ENCODE assay signal across 8 cellular contexts in the genomic region with DNA sequence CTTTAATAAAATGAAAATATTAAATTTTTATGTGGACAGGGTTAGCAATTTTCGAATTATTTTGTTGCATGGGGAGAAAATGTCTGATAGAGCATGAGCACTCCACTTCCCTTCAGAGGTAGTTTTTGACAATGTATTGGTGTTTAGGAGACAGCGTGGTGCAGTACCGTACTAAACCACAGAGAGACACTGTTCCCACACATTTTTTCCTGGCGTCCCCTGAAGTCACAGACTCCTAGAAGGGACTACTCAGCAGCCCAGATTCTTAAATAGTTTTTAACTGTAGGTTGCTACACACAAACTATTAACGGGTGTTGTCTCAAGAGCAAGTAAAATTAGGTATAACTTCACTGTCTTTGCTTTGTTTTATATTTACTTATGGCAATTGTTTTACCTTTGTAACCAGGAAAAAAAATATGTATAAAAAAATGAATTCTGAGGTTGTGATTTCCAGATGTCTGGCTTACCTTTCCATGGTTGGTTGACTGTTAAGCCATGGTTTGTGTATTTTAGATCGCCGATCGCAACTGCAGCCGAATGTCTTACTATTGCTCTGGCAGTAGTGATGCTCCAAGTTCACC.
DNase-seq lines count a peak whose midpoint lies in the region; ATAC-seq and TF ChIP-seq lines count a peak whose summit lies in the region.

No MANE protein-coding gene starts in this region.

- no peak overlapping the region for H3K4me3 Mint-ChIP-seq in WTC11

- no peaks in the 10 kb centered on the region for H3K9me3 Mint-ChIP-seq in WTC11

- H3K36me3 Mint-ChIP-seq in WTC11: no peaks in the 10 kb centered on the region

- DNase-seq in AG08395 (ENCODE audit: low spot score) (peak; percentile 58), NCI-H2107 (lab: John Stamatoyannopoulos, UW) (peak; percentile 2), WTC11 (ENCODE audit: low spot score) (peak; percentile 62), fibroblast of villous mesenchyme (ENCODE audit: low read depth) (peak; percentile 60), non-pigmented ciliary epithelial cell (ENCODE audit: low read depth) (peak; percentile 5)

- H3K27ac Mint-ChIP-seq in WTC11: no peak overlapping the region

- CTCF ChIA-PET in WTC11 (lab: Charles Lee): interaction anchor here (1.2 to 1.4 kb wide), 2 partner anchors 371 to 619 kb away, joined by 3 read pairs; no protein-coding TSS in a partner anchor

- no peaks in the 10 kb centered on the region for H3K27me3 Mint-ChIP-seq in WTC11 (ENCODE audit: low read depth)

- H3K4me3 ChIP-seq in GM12875 (ENCODE audit: low read depth, low read length) (no peak overlapping the region), fibroblast of villous mesenchyme (ENCODE audit: low read depth, low read length) (no peak overlapping the region)

- POLR2A ChIA-PET in WTC11 (lab: Charles Lee): no interaction called here

- H3K4me1 Mint-ChIP-seq in WTC11: peaks cover 30% of the 10 kb centered on the region

- peak; percentile 39; the same call in 1 of the 2 replicates for TF ChIP-seq CTCF in GM12875 (IDR thresholded peaks at IDR 0.05; ENCODE audit: borderline replicate concordance, insufficient read depth, low read depth, low read length)
- peak; percentile 75 for TF ChIP-seq CTCF in WTC11 (IDR thresholded peaks at IDR 0.05)
- TF ChIP-seq CTCF in fibroblast of villous mesenchyme (IDR thresholded peaks at IDR 0.05; ENCODE audit: insufficient read depth, low read depth, low read length): peak; percentile 94

- ATAC-seq in WTC11 (peak; percentile 95), GM18511 (IDR thresholded peaks at IDR 0.05; ENCODE audit: unreplicated experiment) (no peak), GM21367 (IDR thresholded peaks at IDR 0.05; ENCODE audit: unreplicated experiment) (no peak)

TF ChIP-seq in WTC11, 78 proteins besides CTCF, POLR2A, EP300 and RAD21:
- no peak for TF ChIP-seq ATF1 (CRISPR knock-in tag; IDR thresholded peaks at IDR 0.05)
TF ChIP-seq in WTC11: peak in this region for 0.

Comparison
In these comparisons a context has a peak if more than half of its experiments do, and no peak if none do; other contexts are left out.
1. DNase-seq: peak in every context shown above with its lines; median percentile 62 in WTC11; 60 in fibroblast of villous mesenchyme; 58 in AG08395; 5 in non-pigmented ciliary epithelial cell; 2 in NCI-H2107.
2. CTCF ChIP-seq: peak in every context shown above with its lines; median percentile 94 in fibroblast of villous mesenchyme; 75 in WTC11; 39 in GM12875.